9 cellular contexts compared by ENCODE assay signal in the genomic region with DNA sequence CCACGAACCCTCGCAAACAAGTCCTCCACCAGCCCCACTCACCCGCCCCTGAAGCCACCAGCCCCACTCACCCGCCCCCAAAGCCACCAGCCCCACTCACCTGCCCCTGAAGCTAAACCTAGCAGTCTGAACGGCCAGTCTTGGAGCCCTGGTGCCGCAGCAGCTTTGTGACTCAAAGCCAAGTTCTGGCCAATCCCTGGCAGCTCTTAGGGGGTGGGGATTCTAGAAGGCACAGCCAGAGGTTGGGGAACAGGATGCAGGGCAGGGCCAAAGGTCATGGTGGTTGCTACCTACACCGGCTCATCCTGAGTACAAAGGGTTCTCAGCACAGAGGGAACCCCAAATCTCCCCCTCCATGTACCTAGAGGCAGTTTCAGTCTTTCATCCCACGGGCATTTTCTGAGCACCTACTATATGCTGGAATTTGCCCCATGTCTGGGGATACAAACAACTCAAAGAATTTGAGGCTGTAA. TPM values are rescaled to one million over a fixed set of nuclear protein-coding genes. Genes with fewer than 3 reads are reported as not detected.
DNase-seq lines count a peak whose midpoint lies in the region; ATAC-seq, FAIRE-seq and TF ChIP-seq lines count a peak whose summit lies in the region.
"Had no signal": no experiment of that assay in that cellular context is flagged by ENCODE, and none has a peak within 500 bp of the region (broad histone marks: within the 10 kb centered on the region; RNA-seq: fewer than 3 reads in every experiment).

A gene with protein sequence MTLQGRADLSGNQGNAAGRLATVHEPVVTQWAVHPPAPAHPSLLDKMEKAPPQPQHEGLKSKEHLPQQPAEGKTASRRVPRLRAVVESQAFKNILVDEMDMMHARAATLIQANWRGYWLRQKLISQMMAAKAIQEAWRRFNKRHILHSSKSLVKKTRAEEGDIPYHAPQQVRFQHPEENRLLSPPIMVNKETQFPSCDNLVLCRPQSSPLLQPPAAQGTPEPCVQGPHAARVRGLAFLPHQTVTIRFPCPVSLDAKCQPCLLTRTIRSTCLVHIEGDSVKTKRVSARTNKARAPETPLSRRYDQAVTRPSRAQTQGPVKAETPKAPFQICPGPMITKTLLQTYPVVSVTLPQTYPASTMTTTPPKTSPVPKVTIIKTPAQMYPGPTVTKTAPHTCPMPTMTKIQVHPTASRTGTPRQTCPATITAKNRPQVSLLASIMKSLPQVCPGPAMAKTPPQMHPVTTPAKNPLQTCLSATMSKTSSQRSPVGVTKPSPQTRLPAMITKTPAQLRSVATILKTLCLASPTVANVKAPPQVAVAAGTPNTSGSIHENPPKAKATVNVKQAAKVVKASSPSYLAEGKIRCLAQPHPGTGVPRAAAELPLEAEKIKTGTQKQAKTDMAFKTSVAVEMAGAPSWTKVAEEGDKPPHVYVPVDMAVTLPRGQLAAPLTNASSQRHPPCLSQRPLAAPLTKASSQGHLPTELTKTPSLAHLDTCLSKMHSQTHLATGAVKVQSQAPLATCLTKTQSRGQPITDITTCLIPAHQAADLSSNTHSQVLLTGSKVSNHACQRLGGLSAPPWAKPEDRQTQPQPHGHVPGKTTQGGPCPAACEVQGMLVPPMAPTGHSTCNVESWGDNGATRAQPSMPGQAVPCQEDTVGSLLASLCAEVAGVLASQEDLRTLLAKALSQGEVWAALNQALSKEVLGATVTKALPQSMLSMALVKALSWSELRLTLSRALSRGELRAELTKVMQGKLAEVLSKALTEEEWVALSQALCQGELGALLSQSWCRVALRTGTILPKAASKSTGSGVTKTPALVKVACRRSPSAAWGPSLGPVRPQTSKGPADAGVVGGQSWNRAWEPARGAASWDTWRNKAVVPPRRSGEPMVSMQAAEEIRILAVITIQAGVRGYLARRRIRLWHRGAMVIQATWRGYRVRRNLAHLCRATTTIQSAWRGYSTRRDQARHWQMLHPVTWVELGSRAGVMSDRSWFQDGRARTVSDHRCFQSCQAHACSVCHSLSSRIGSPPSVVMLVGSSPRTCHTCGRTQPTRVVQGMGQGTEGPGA (N-terminal part only) (minus strand): TSS at position 150 of the 473 bp plus-strand sequence. CDS start 4,974 bp downstream, outside the sequence.

- peak; percentile 4 to 45; a peak in 2 of 4 replicates for TF ChIP-seq POLR2A in HepG2 (IDR thresholded peaks at IDR 0.05; ENCODE audit: insufficient read depth in 1 of 2, low read depth in 2 of 2, low read length in 2 of 2)

- H3K27ac ChIP-seq in HepG2 (ENCODE audit: extremely low read length, insufficient read depth, low read length) (peak within 1 kb of the TSS; percentile 73), thymus (ENCODE audit: low read depth) (peak within 1 kb of the TSS; percentile 20)
- H3K27ac ChIP-seq: BLaER1 had no signal

- H3K36me3 ChIP-seq in HepG2 (replicated peaks in 1 of 2; ENCODE audit: control insufficient read depth in 1 of 2, insufficient read depth in 2 of 2, low read length in 2 of 2), result peaks cover 2 to 10% of the 10 kb centered on the region in 2 experiments; a peak in 4 of 5 replicates
- peaks cover 20% of the 10 kb centered on the region for H3K36me3 ChIP-seq in thymus (ENCODE audit: control insufficient read depth, insufficient read depth)

- H3K4me1 ChIP-seq in HepG2 (ENCODE audit: insufficient read depth, low read length), result peaks cover 66% of the 10 kb centered on the region
- peaks cover 3% of the 10 kb centered on the region for H3K4me1 ChIP-seq in thymus (ENCODE audit: control insufficient read depth, insufficient read depth, low read length)

- H3K9me3 ChIP-seq in HepG2 (ENCODE audit: low read length) (no peaks in the 10 kb centered on the region), thymus (ENCODE audit: control insufficient read depth) (no peaks in the 10 kb centered on the region)
- H3K9me3 ChIP-seq: BLaER1 had no signal

- intact Hi-C loops in HepG2 (cut with micrococcal nuclease; ENCODE audit: unreplicated experiment), result no loop called here

- peaks cover 28% of the 10 kb centered on the region for H4K20me1 ChIP-seq in HepG2 (ENCODE audit: insufficient read depth, low read length)

- TF ChIP-seq EP300 in HepG2 (IDR thresholded peaks at IDR 0.05; ENCODE audit: low read depth in 2 of 2, low read length in 2 of 2), result no peak
- no peak for TF ChIP-seq EP300 in HepG2 (CRISPR knock-in tag; IDR thresholded peaks at IDR 0.05; ENCODE audit: borderline replicate concordance)

- no peak for FAIRE-seq in HepG2 (lab: Jason Lieb, UNC)
- no peak for FAIRE-seq in D721Med (lab: Jason Lieb, UNC)

- no peak for TF ChIP-seq RAD21 in HepG2 (CRISPR knock-in tag; IDR thresholded peaks at IDR 0.05)

- in situ Hi-C loops in HepG2 (cut with HindIII; ENCODE audit: extremely low pct_ligation_motif_present, low pct_unique_long_range_greater_than_20kb) (loop anchor here (10.0 kb wide), 1 partner anchor 140 kb away; a partner anchor contains a TSS), GM13977 (cut with MboI; ENCODE audit: low pct_unique_long_range_greater_than_20kb, low sequenced_read_pairs, unreplicated experiment) (no loop called here)

- TF ChIP-seq CTCF in HepG2 (CRISPR knock-in tag; IDR thresholded peaks at IDR 0.05), result 0 out of 2 replicates have a peak, but pooled peaks have one; percentile 8
- no peak for TF ChIP-seq CTCF in GM13977 (IDR thresholded peaks at IDR 0.05; ENCODE audit: extremely low read depth, insufficient read depth, missing control alignments)
- no peak for TF ChIP-seq CTCF in D721Med (IDR thresholded peaks at IDR 0.05; ENCODE audit: insufficient read depth, missing control alignments)

- DNase-seq in activated CD4-positive, alpha-beta T cell treated with anti-CD3 and anti-CD28 coated beads for 48 hours, result peak; percentile 43
- DNase-seq in activated CD4-positive, alpha-beta T cell treated with anti-CD3 and anti-CD28 coated beads for 4 hours, result no peak
- DNase-seq in astrocyte of the hippocampus (ENCODE audit: low read depth, low spot score) (peak; percentile 59), HepG2 (ENCODE audit: low spot score) (peak; percentile 62), GM13977 (ENCODE audit: low spot score) (no peak), superior temporal gyrus (ENCODE audit: extremely low spot score) (no peak), D721Med (ENCODE audit: insufficient read length, low spot score) (no peak)

- ATAC-seq in HepG2, result peak; percentile 45

- H3K4me3 ChIP-seq in HepG2 (replicated peaks in 1 of 3; ENCODE audit: insufficient read depth in 1 of 3, low read depth in 2 of 3, low read length in 3 of 3), result peak within 1 kb of the TSS in 2 of 3 experiments; percentile 23 to 50; a peak in 3 of 6 replicates
- H3K4me3 ChIP-seq in thymus (ENCODE audit: low read length), result no peak within 1 kb of the TSS
- H3K4me3 ChIP-seq: BLaER1 had no signal

- peak within 1 kb of the TSS; percentile 34; the same call in 1 of the 2 replicates for H3K9ac ChIP-seq in HepG2 (ENCODE audit: insufficient read depth, low read depth, low read length)
- H3K9ac ChIP-seq: BLaER1 had no signal

- no peaks in the 10 kb centered on the region for H3K27me3 ChIP-seq in HepG2 (ENCODE audit: control insufficient read depth in 1 of 2, insufficient read depth in 2 of 2, low read length in 2 of 2)
- no peaks in the 10 kb centered on the region for H3K27me3 ChIP-seq in thymus (ENCODE audit: control insufficient read depth, insufficient read depth)
- H3K27me3 ChIP-seq: BLaER1 had no signal

- H3K79me2 ChIP-seq in HepG2 (ENCODE audit: insufficient read depth, low read length), result peaks cover 12% of the 10 kb centered on the region

- H2AFZ ChIP-seq in HepG2 (ENCODE audit: low read length), result no peak within 1 kb of the TSS

- no TSS peak for BruUV-seq in HepG2 (replicated peaks; lab: Mats Ljungman, UMichigan)

- 4% methylated on average over 5 of the region's 8 CpGs for WGBS in HepG2 (ENCODE audit: low lambda C conversion rate)
- WGBS in thymus, result 86% methylated on average over 8 of the region's 8 CpGs

- CTCF ChIA-PET in HepG2 (lab: Yijun Ruan, JAX; ENCODE audit: low intra/inter-chr PET ratio, low total read pairs), result interaction anchor here (0.7 kb wide), 1 partner anchor 62 kb away, joined by 3 read pairs; no protein-coding TSS in a partner anchor

- POLR2A ChIA-PET in HepG2 (lab: Yijun Ruan, JAX), result interaction anchor here (0.8 to 3.3 kb wide), 18 partner anchors 12 to 165 kb away, joined by 3 to 23 read pairs (median 6); a partner anchor contains a TSS

- H3K4me2 ChIP-seq in HepG2 (ENCODE audit: low read depth, low read length), result peak within 1 kb of the TSS; percentile 78
- H3K4me2 ChIP-seq: BLaER1 had no signal

RNA-seq across cellular contexts. Expression of the gene that starts here (rescaled TPM):
- 0.04 and 0.07 TPM in 2 replicates for total RNA-seq in HepG2 (2016; rRNA removed; fragmentation: Illumina TruSeq; extraction: Trizol)
- not detected in 2 replicates for total RNA-seq in HepG2 (2016; cell fraction: cytosol; rRNA removed; fragmentation: Illumina TruSeq; extraction: Trizol; ENCODE audit: low read depth)
- total RNA-seq in HepG2 (2016; cell fraction: insoluble cytoplasmic fraction; rRNA removed; fragmentation: Illumina TruSeq; extraction: Trizol), result 0.04 TPM in 1 of 2 replicates, not detected in the other
- total RNA-seq in HepG2 (2016; cell fraction: membrane; rRNA removed; fragmentation: Illumina TruSeq; extraction: Trizol), result not detected in 2 replicates
- total RNA-seq in HepG2 (2016; cell fraction: nucleus; rRNA removed; fragmentation: Illumina TruSeq; extraction: Trizol), result 0.13 TPM in 1 of 2 replicates, not detected in the other
- polyA plus RNA-seq in HepG2 (2011; rRNA removed) (0.14 and 0.18 TPM in 2 replicates), thymus (5.0 TPM)
- 0.03 and 0.04 TPM in 2 replicates for polyA plus RNA-seq in HepG2 (2011; cell fraction: cytosol; rRNA removed)
- polyA plus RNA-seq in HepG2 (2011; cell fraction: nucleus; rRNA removed), result 1.3 and 1.5 TPM in 2 replicates
- 0.13 TPM in 2 replicates for polyA plus RNA-seq in HepG2 (2012)
- not detected in 2 replicates for polyA plus RNA-seq in HepG2 (2016; cell fraction: cytosol; fragmentation: Illumina TruSeq; extraction: Trizol; ENCODE audit: low read depth)
- not detected in 2 replicates for polyA plus RNA-seq in HepG2 (2016; cell fraction: insoluble cytoplasmic fraction; fragmentation: Illumina TruSeq; extraction: Trizol; ENCODE audit: low read depth)
- not detected in 2 replicates for polyA plus RNA-seq in HepG2 (2016; cell fraction: membrane; fragmentation: Illumina TruSeq; extraction: Trizol; ENCODE audit: low read depth)
- polyA plus RNA-seq in HepG2 (2016; cell fraction: nucleus; fragmentation: Illumina TruSeq; extraction: Trizol; ENCODE audit: insufficient read depth, low read depth), result 0.25 and 0.49 TPM in 2 replicates
- 0.26 and 0.91 TPM in 2 replicates for polyA minus RNA-seq in HepG2 (2011; rRNA and poly(A)+ RNA removed; ENCODE audit: low replicate concordance)
- 0.53 TPM in 1 of 2 replicates, not detected in the other for polyA minus RNA-seq in HepG2 (2011; cell fraction: cytosol; rRNA and poly(A)+ RNA removed)
- polyA minus RNA-seq in HepG2 (2011; cell fraction: nucleus; rRNA and poly(A)+ RNA removed), result 0.52 and 0.62 TPM in 2 replicates

Comparison
In these comparisons a context has a peak if more than half of its experiments do, and no peak if none do; other contexts are left out.
1. DNase-seq: peak in activated CD4-positive, alpha-beta T cell treated with anti-CD3 and anti-CD28 coated beads for 48 hours (single experiment), astrocyte of the hippocampus (single experiment) and HepG2 (single experiment); none in activated CD4-positive, alpha-beta T cell treated with anti-CD3 and anti-CD28 coated beads for 4 hours (0 of 2), GM13977 (single experiment), superior temporal gyrus (single experiment) and D721Med (single experiment).